8 cellular contexts compared by ENCODE assay signal in genomic region chr2:127387655-127388422, GRCh38. TPM values are rescaled to one million over a fixed set of nuclear protein-coding genes. Genes with fewer than 3 reads are reported as not detected.
DNase-seq lines count a peak whose midpoint lies in the region; ATAC-seq and TF ChIP-seq lines count a peak whose summit lies in the region.

TSS of gene MAP3K2 (minus strand) at chr2:127387975. CDS start at chr2:127343129, 44,846 bp downstream.

- H3K4me3 Mint-ChIP-seq in activated T-cell treated with anti-CD3 and anti-CD28 coated beads, Interleukin-2, amount 50 U/mL, for 4 hours: peak within 1 kb of the TSS; percentile 96

- no peaks in the 10 kb centered on the region for H3K27me3 Mint-ChIP-seq in activated T-cell treated with anti-CD3 and anti-CD28 coated beads, Interleukin-2, amount 50 U/mL, for 4 hours (ENCODE audit: low read depth)

- H3K27ac ChIP-seq in PC-9: peak within 1 kb of the TSS; percentile 81
- H3K27ac ChIP-seq in esophagus (ENCODE audit: low read depth in 2 of 2, low read length in 1 of 2): peak within 1 kb of the TSS; percentile 100
- peak within 1 kb of the TSS; percentile 99 for H3K27ac ChIP-seq in muscle layer of colon (ENCODE audit: low read depth, low read length)

- no peaks in the 10 kb centered on the region for H3K27me3 ChIP-seq in PC-9 (ENCODE audit: insufficient read depth, low read depth)
- H3K27me3 ChIP-seq in esophagus (ENCODE audit: control insufficient read depth in 1 of 2, insufficient read depth in 2 of 2, low read length in 2 of 2): no peaks in the 10 kb centered on the region
- no peaks in the 10 kb centered on the region for H3K27me3 ChIP-seq in muscle layer of colon (ENCODE audit: control insufficient read depth in 1 of 2, insufficient read depth in 2 of 2, low read length in 2 of 2)

- TF ChIP-seq CTCF in PC-9 (conservative IDR thresholded peaks at IDR 0.05): no peak

- peaks cover 9% of the 10 kb centered on the region for H3K36me3 Mint-ChIP-seq in activated T-cell treated with anti-CD3 and anti-CD28 coated beads, Interleukin-2, amount 50 U/mL, for 4 hours (ENCODE audit: insufficient read depth)

- DNase-seq in DMS153 (lab: John Stamatoyannopoulos, UW): peak; percentile 83
- peak; percentile 82 to 96 for DNase-seq in PC-9
- peak; percentile 96 for DNase-seq in activated T-cell treated with anti-CD3 and anti-CD28 coated beads, Interleukin-2, amount 50 U/mL, for 4 hours
- peak; percentile 95 to 96 for DNase-seq in stimulated activated CD8-positive, alpha-beta memory T cell treated with anti-CD3 and anti-CD28 coated beads, Interleukin-7, amount 100 ng/mL, for 1 hour (ENCODE audit: low read depth in 2 of 2)

- peak within 1 kb of the TSS; percentile 99 for H2AFZ ChIP-seq in PC-9

- no peak for TF ChIP-seq RAD21 in Ishikawa (IDR thresholded peaks at IDR 0.05; ENCODE audit: low read depth)

- H3F3A ChIP-seq in PC-9 (ENCODE audit: insufficient read depth, low read depth): peaks cover 25% of the 10 kb centered on the region

- WGBS in esophagus, 2 donors: 0% methylated on average over 62 to 100 of the region's 100 CpGs

- peaks cover 23% of the 10 kb centered on the region for H4K20me1 ChIP-seq in PC-9 (ENCODE audit: insufficient read depth)

- POLR2A ChIA-PET in PC-9 (lab: Charles Lee; ENCODE audit: unreplicated experiment): interaction anchor here (0.5 to 1.4 kb wide), 3 partner anchors 13 to 138 kb away, joined by 3 to 4 read pairs (median 4); partner anchors contain the start of gene IWS1

- H3K9ac ChIP-seq in muscle layer of colon (ENCODE audit: low read length): peak within 1 kb of the TSS; percentile 73

- H3K4me3 ChIP-seq in PC-9: peak within 1 kb of the TSS; percentile 66
- H3K4me3 ChIP-seq in esophagus (ENCODE audit: low read depth in 1 of 2, low read length in 2 of 2): peak within 1 kb of the TSS; percentile 58 to 97
- peak within 1 kb of the TSS; percentile 58 to 85 for H3K4me3 ChIP-seq in muscle layer of colon (ENCODE audit: low read depth in 1 of 2, low read length in 2 of 2)

- H3K4me2 ChIP-seq in PC-9: peak within 1 kb of the TSS; percentile 94

- peak; percentile 58 for ATAC-seq in GM21576 (IDR thresholded peaks at IDR 0.05; ENCODE audit: unreplicated experiment)
- peak; percentile 84 to 87 for ATAC-seq in activated T-cell treated with anti-CD3 and anti-CD28 coated beads, Interleukin-2, amount 50 U/mL, for 4 hours

- TF ChIP-seq EP300 in Ishikawa (IDR thresholded peaks at IDR 0.05; ENCODE audit: borderline replicate concordance): peak; percentile 43; the same call in 1 of the 2 replicates

- H3K9me3 Mint-ChIP-seq in activated T-cell treated with anti-CD3 and anti-CD28 coated beads, Interleukin-2, amount 50 U/mL, for 4 hours: no peaks in the 10 kb centered on the region

- intact Hi-C loops in PC-9 (cut with micrococcal nuclease; ENCODE audit: unreplicated experiment): loop anchor here (1.0 to 2.0 kb wide), 3 partner anchors 10 to 35 kb away; no protein-coding TSS in a partner anchor

- H3K4me1 ChIP-seq in PC-9 (replicated peaks; ENCODE audit: insufficient read depth) (peaks cover 42% of the 10 kb centered on the region), esophagus (ENCODE audit: control insufficient read depth in 2 of 2, insufficient read depth in 2 of 2, low read length in 1 of 2) (peaks cover 0 to 4% of the 10 kb centered on the region in 2 donors), muscle layer of colon (ENCODE audit: insufficient read depth, low read length) (peaks cover 25% of the 10 kb centered on the region)

- no peaks in the 10 kb centered on the region for H3K9me2 ChIP-seq in PC-9 (ENCODE audit: insufficient read depth)

- no peaks in the 10 kb centered on the region for H3K9me3 ChIP-seq in PC-9 (ENCODE audit: insufficient read depth, low read depth)
- no peaks in the 10 kb centered on the region for H3K9me3 ChIP-seq in esophagus (ENCODE audit: control insufficient read depth in 2 of 2, insufficient read depth in 1 of 2, low read depth in 1 of 2, low read length in 1 of 2)
- no peaks in the 10 kb centered on the region for H3K9me3 ChIP-seq in muscle layer of colon (ENCODE audit: low read length)

- BruUV-seq in PC-9 (replicated peaks; lab: Mats Ljungman, UMichigan): no TSS peak

- H3K4me1 Mint-ChIP-seq in activated T-cell treated with anti-CD3 and anti-CD28 coated beads, Interleukin-2, amount 50 U/mL, for 4 hours (ENCODE audit: low read depth): peaks cover 74% of the 10 kb centered on the region

- H3K79me2 ChIP-seq in PC-9 (ENCODE audit: low read depth): peaks cover 42% of the 10 kb centered on the region

- CTCF ChIA-PET in PC-9 (lab: Charles Lee): interaction anchor here (0.7 to 1.2 kb wide), 3 partner anchors 15 to 28 kb away, joined by 3 to 5 read pairs (median 3); no protein-coding TSS in a partner anchor

- 0 out of 2 replicates have a peak, but pooled peaks cover 4% of the 10 kb centered on the region for H3K36me3 ChIP-seq in PC-9 (ENCODE audit: low read depth)
- no peaks in the 10 kb centered on the region for H3K36me3 ChIP-seq in esophagus (ENCODE audit: control insufficient read depth in 2 of 2, insufficient read depth in 2 of 2, low read length in 1 of 2)
- no peaks in the 10 kb centered on the region for H3K36me3 ChIP-seq in muscle layer of colon (ENCODE audit: insufficient read depth, low read length)

TF ChIP-seq in Ishikawa, 13 proteins besides CTCF, POLR2A, EP300 and RAD21:
- TF ChIP-seq TEAD4 (IDR thresholded peaks at IDR 0.05): no peak
- TF ChIP-seq USF1 (IDR thresholded peaks at IDR 0.05): 0 out of 2 replicates have a peak, but pooled peaks have one; percentile 16
- TF ChIP-seq EGR1 (IDR thresholded peaks at IDR 0.05): peak; percentile 81
- peak; percentile 48 for TF ChIP-seq TAF1 (IDR thresholded peaks at IDR 0.05; ENCODE audit: low read depth)
- peak; percentile 82 for TF ChIP-seq CREB1 (IDR thresholded peaks at IDR 0.05; ENCODE audit: low read depth)
- TF ChIP-seq YY1 (IDR thresholded peaks at IDR 0.05; ENCODE audit: low read depth): peak; percentile 79
- no peak for TF ChIP-seq REST (IDR thresholded peaks at IDR 0.05; ENCODE audit: low read depth)
- 0 out of 2 replicates have a peak, but pooled peaks have one; percentile 14 for TF ChIP-seq NFIC (IDR thresholded peaks at IDR 0.05)
TF ChIP-seq in Ishikawa: peak in this region for 6.

RNA-seq across cellular contexts. Expression of gene MAP3K2, which starts in this region (rescaled TPM):
- total RNA-seq in PC-9 (2021): 75.9 and 81.2 TPM in 2 replicates
- 10 to 100 TPM; 60.2 to 69.1 (median 63.8) TPM for total RNA-seq in activated T-cell treated with anti-CD3 and anti-CD28 coated beads, Interleukin-2, amount 50 U/mL, for 4 hours
- polyA plus RNA-seq in esophagus: 1 to 10 TPM; 3.5 TPM

Comparison
In these comparisons a context has a peak if more than half of its experiments do, and no peak if none do; other contexts are left out.
1. Peak in every context shown above with its lines: DNase-seq, ATAC-seq, H3K4me3 ChIP-seq and H3K27ac ChIP-seq.